Comparison of ENCODE assay signal across 8 cellular contexts in genomic region chr19:39480337-39481228, GRCh38. TPM values are rescaled to one million over a fixed set of nuclear protein-coding genes. Genes with fewer than 3 reads are reported as not detected.
DNase-seq lines count a peak whose midpoint lies in the region; ATAC-seq and TF ChIP-seq lines count a peak whose summit lies in the region.

Gene TIMM50 (plus strand): TSS chr19:39480838. CDS start chr19:39480854, 16 bp downstream.

- ATAC-seq in GM21529 (IDR thresholded peaks at IDR 0.05; ENCODE audit: unreplicated experiment), result peak; percentile 85

- H3K4me3 ChIP-seq in mononuclear cell (ENCODE audit: low read length), result peak within 1 kb of the TSS; percentile 91

- H3K27me3 ChIP-seq in mononuclear cell (ENCODE audit: insufficient read depth, low read length), result no peaks in the 10 kb centered on the region

- peaks cover 22% of the 10 kb centered on the region for H3K4me1 ChIP-seq in mononuclear cell (ENCODE audit: insufficient read depth, low read length)

- H3K9me3 ChIP-seq in mononuclear cell (ENCODE audit: low read depth, low read length), result no peaks in the 10 kb centered on the region

- TF ChIP-seq RAD21 in Ishikawa (IDR thresholded peaks at IDR 0.05; ENCODE audit: low read depth), result no peak

- DNase-seq in DMS 273 (lab: John Stamatoyannopoulos, UW; ENCODE audit: unreplicated experiment) (peak; percentile 99), OCI-M2 (lab: John Stamatoyannopoulos, UW; ENCODE audit: unreplicated experiment) (peak; percentile 100), activated T-cell treated with anti-CD3 and anti-CD28 coated beads for 24 hours (ENCODE audit: low read depth) (peak; percentile 97), epidermal melanocyte (ENCODE audit: insufficient read length, low spot score) (peak; percentile 91)
- peak; percentile 98 to 99 for DNase-seq in stimulated activated CD8-positive, alpha-beta memory T cell treated with anti-CD3 and anti-CD28 coated beads, Interleukin-2, amount 100 ng/mL, for 48 hours (ENCODE audit: low read depth in 2 of 2)

- no peak for TF ChIP-seq EP300 in Ishikawa (IDR thresholded peaks at IDR 0.05; ENCODE audit: borderline replicate concordance)

TF ChIP-seq in Ishikawa, 13 proteins besides CTCF, POLR2A, EP300 and RAD21:
- TF ChIP-seq REST (IDR thresholded peaks at IDR 0.05; ENCODE audit: low read depth), result no peak
- TF ChIP-seq TEAD4 (IDR thresholded peaks at IDR 0.05), result no peak
- 0 out of 2 replicates have a peak, but pooled peaks have one; percentile 21 for TF ChIP-seq ZBTB7A (IDR thresholded peaks at IDR 0.05; ENCODE audit: low read depth)
- no peak for TF ChIP-seq CEBPB (IDR thresholded peaks at IDR 0.05)
- peak; percentile 80 for TF ChIP-seq CREB1 (IDR thresholded peaks at IDR 0.05; ENCODE audit: low read depth)
- peak; percentile 88 for TF ChIP-seq MAX (IDR thresholded peaks at IDR 0.05)
- no peak for TF ChIP-seq EGR1 (IDR thresholded peaks at IDR 0.05)
- peak; percentile 67; the same call in 1 of the 2 replicates for TF ChIP-seq TCF12 (IDR thresholded peaks at IDR 0.05; ENCODE audit: low read depth)
- peak; percentile 99 for TF ChIP-seq TAF1 (IDR thresholded peaks at IDR 0.05; ENCODE audit: low read depth)
- TF ChIP-seq FOXM1 (IDR thresholded peaks at IDR 0.05; ENCODE audit: borderline replicate concordance, low read depth), result no peak
- TF ChIP-seq YY1 (IDR thresholded peaks at IDR 0.05; ENCODE audit: low read depth), result peak; percentile 97
- peak; percentile 56; the same call in 1 of the 2 replicates for TF ChIP-seq USF1 (IDR thresholded peaks at IDR 0.05)
- no peak for TF ChIP-seq NFIC (IDR thresholded peaks at IDR 0.05)

RNA-seq across cellular contexts. Expression of gene TIMM50, which starts in this region (rescaled TPM):
- total RNA-seq in mononuclear cell, result 17.1 TPM

Comparison
In these comparisons a context has a peak if more than half of its experiments do, and no peak if none do; other contexts are left out.
1. Peak in every context shown above with its lines: DNase-seq, ATAC-seq and H3K4me3 ChIP-seq.